1 cellular context compared by ENCODE assay signal in the genomic region with DNA sequence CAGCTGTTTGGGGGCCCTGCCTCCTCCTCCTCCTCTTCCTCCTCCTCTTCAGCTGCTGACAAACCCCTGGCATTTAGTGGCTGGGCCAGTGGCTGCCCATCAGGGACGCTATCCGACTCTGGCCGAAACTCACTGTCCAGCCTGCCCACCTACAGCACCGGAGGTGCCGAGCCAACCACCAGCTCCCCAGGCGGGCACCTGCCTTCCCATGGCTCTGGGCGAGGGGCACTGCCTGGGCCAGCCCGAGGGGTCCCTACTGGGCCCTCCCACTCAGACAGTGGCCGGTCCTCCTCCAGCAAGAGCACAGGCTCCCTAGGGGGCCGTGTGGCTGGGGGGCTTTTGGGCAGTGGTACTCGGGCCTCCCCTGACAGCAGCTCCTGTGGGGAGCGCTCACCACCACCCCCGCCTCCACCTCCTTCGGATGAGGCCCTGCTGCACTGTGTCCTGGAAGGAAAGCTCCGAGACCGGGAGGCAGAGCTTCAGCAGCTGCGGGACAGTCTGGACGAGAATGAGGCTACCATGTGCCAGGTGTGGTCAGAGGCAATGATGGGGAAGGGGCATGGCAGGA.
A peak's percentile ranks its signal among the peaks of the same experiment; 100 is the strongest.
TF ChIP-seq lines count a peak whose summit lies in the region.

No MANE protein-coding gene starts in this region.

TF ChIP-seq in HEK293, 187 proteins besides CTCF, POLR2A, EP300 and RAD21:
- TF ChIP-seq ZNF624 (tag by site-specific recombination; IDR thresholded peaks at IDR 0.05), result no peak
- TF ChIP-seq ZNF670 (tag by site-specific recombination; IDR thresholded peaks at IDR 0.05; ENCODE audit: low read depth), result no peak
- TF ChIP-seq, protein P1, sequence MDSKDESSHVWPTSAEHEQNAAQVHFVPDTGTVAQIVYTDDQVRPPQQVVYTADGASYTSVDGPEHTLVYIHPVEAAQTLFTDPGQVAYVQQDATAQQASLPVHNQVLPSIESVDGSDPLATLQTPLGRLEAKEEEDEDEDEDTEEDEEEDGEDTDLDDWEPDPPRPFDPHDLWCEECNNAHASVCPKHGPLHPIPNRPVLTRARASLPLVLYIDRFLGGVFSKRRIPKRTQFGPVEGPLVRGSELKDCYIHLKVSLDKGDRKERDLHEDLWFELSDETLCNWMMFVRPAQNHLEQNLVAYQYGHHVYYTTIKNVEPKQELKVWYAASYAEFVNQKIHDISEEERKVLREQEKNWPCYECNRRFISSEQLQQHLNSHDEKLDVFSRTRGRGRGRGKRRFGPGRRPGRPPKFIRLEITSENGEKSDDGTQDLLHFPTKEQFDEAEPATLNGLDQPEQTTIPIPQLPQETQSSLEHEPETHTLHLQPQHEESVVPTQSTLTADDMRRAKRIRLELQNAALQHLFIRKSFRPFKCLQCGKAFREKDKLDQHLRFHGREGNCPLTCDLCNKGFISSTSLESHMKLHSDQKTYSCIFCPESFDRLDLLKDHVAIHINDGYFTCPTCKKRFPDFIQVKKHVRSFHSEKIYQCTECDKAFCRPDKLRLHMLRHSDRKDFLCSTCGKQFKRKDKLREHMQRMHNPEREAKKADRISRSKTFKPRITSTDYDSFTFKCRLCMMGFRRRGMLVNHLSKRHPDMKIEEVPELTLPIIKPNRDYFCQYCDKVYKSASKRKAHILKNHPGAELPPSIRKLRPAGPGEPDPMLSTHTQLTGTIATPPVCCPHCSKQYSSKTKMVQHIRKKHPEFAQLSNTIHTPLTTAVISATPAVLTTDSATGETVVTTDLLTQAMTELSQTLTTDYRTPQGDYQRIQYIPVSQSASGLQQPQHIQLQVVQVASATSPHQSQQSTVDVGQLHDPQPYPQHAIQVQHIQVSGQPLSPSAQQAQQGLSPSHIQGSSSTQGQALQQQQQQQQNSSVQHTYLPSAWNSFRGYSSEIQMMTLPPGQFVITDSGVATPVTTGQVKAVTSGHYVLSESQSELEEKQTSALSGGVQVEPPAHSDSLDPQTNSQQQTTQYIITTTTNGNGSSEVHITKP (tag by site-specific recombination; IDR thresholded peaks at IDR 0.05), result no peak
- no peak for TF ChIP-seq ZSCAN16 (tag by site-specific recombination; IDR thresholded peaks at IDR 0.05)
- TF ChIP-seq GLIS2 (tag by site-specific recombination; IDR thresholded peaks at IDR 0.05), result peak; percentile 49; the same call in 1 of the 2 replicates
- TF ChIP-seq, protein P2, sequence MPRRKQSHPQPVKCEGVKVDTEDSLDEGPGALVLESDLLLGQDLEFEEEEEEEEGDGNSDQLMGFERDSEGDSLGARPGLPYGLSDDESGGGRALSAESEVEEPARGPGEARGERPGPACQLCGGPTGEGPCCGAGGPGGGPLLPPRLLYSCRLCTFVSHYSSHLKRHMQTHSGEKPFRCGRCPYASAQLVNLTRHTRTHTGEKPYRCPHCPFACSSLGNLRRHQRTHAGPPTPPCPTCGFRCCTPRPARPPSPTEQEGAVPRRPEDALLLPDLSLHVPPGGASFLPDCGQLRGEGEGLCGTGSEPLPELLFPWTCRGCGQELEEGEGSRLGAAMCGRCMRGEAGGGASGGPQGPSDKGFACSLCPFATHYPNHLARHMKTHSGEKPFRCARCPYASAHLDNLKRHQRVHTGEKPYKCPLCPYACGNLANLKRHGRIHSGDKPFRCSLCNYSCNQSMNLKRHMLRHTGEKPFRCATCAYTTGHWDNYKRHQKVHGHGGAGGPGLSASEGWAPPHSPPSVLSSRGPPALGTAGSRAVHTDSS (tag by site-specific recombination; IDR thresholded peaks at IDR 0.05), result peak; percentile 59; the same call in 1 of the 2 replicates
- TF ChIP-seq ZBTB48 (tag by site-specific recombination; IDR thresholded peaks at IDR 0.05), result no peak
- no peak for TF ChIP-seq ZNF747 (tag by site-specific recombination; IDR thresholded peaks at IDR 0.05)
- no peak for TF ChIP-seq ZNF16 (tag by site-specific recombination; IDR thresholded peaks at IDR 0.05; ENCODE audit: low read depth)
